Comparison of ENCODE assay signal across 19 cellular contexts in genomic region chr20:32918296-32918695, GRCh38. TPM values are rescaled to one million over a fixed set of nuclear protein-coding genes. Genes with fewer than 3 reads are reported as not detected.
"Had no signal": no experiment of that assay in that cellular context is flagged by ENCODE, and none has a peak within 500 bp of the region (broad histone marks: within the 10 kb centered on the region; RNA-seq: fewer than 3 reads in every experiment).

No MANE protein-coding gene starts in this region.

- H3K79me2 ChIP-seq: hepatocyte, parathyroid adenoma had no signal

- FAIRE-seq: colon had no signal

- H3K27ac ChIP-seq: cardiac muscle cell, hepatocyte, neural progenitor cell, parathyroid adenoma, tibial nerve, WERI-Rb-1 had no signal

- H2AFZ ChIP-seq: hepatocyte, neural progenitor cell, parathyroid adenoma had no signal

- H3K4me2 ChIP-seq: hepatocyte, neural progenitor cell had no signal

- H3K36me3 ChIP-seq: cardiac muscle cell, neural progenitor cell, tibial nerve, WERI-Rb-1 had no signal

- H3K4me3 ChIP-seq: cardiac muscle cell, hepatocyte, neural progenitor cell, tibial nerve had no signal

- DNase-seq: activated CD4-positive, alpha-beta memory T cell treated with anti-CD3 and anti-CD28 coated beads, Interleukin-2, amount 10 ng/mL, durations not matched to agents 7 days and 5 days; activated CD4-positive, alpha-beta T cell treated with anti-CD3 and anti-CD28 coated beads for 4 hours; activated gamma-delta T cell; activated T-cell treated with anti-CD3 and anti-CD28 coated beads, Interleukin-2, amount 50 U/mL, for 72 hours; naive B cell; stimulated activated CD4-positive, alpha-beta T cell treated with anti-CD3 and anti-CD28 coated beads, Interleukin-2, amount 100 ng/mL, for 48 hours; WERI-Rb-1 had no signal

- H3K9ac ChIP-seq: neural progenitor cell, parathyroid adenoma had no signal

- H3K4me1 ChIP-seq: neural progenitor cell, parathyroid adenoma, tibial nerve had no signal

- H3K27me3 ChIP-seq: cardiac muscle cell, hepatocyte, neural progenitor cell, tibial nerve had no signal

- ATAC-seq: activated naive CD4-positive, alpha-beta T cell treated with anti-CD3 and anti-CD28 coated beads, Interleukin-2, amount 50 U/mL, for 72 hours; activated T-cell treated with anti-CD3 and anti-CD28 coated beads, Interleukin-2, amount 50 U/mL, for 72 hours; esophagus mucosa; stimulated activated memory B cell treated with anti-CD40 and anti-IgM and Interleukin-4, amounts not matched to agents 10 μg/mL and 1 μg/mL and 100 μg/mL, for 72 hours had no signal

RNA-seq across cellular contexts. Expression of gene EFCAB8, which starts 59.6 kb away (rescaled TPM):
- total RNA-seq: cardiac muscle cell, glomerular endothelial cell, lower leg skin, skeletal muscle tissue had no signal
- polyA plus RNA-seq: hepatocyte had no signal
